10 cellular contexts compared by ENCODE assay signal in the genomic region with DNA sequence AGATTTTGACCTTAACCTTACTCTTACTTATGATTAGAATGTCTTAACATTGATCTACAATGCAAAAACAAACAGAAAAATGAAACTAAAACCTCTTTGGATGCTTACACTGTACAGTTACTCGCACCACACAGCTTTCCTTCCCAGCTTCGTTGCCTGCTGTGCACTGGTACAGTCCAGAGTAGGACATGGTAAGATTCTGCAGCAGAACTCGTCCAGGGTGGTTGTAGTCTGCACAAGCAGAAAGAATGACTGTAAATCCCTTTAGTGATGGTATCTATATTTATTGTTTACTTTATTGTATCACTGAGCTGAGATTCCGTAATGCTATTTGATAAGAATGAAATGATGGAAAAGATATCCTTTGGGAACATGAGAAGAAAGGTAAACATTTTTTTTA. TPM values are rescaled to one million over a fixed set of nuclear protein-coding genes. Genes with fewer than 3 reads are reported as not detected.
A peak's percentile ranks its signal among the peaks of the same experiment; 100 is the strongest.
DNase-seq lines count a peak whose midpoint lies in the region; ATAC-seq and TF ChIP-seq lines count a peak whose summit lies in the region.
"Had no signal": no experiment of that assay in that cellular context is flagged by ENCODE, and none has a peak within 500 bp of the region (broad histone marks: within the 10 kb centered on the region; RNA-seq: fewer than 3 reads in every experiment).

No MANE protein-coding gene starts in this region.

- H3K27ac Mint-ChIP-seq in activated CD8-positive, alpha-beta T cell treated with anti-CD3 and anti-CD28 coated beads, Interleukin-2, amount 10 ng/mL, durations not matched to agents 7 days and 5 days: peak overlapping the region; percentile 54
- H3K27ac Mint-ChIP-seq in activated CD8-positive, alpha-beta T cell treated with anti-CD3 and anti-CD28 coated beads for 36 hours: no peak overlapping the region
- H3K27ac Mint-ChIP-seq in T-helper 2 cell treated with Interferon-gamma antibody and Interleukin-4, amounts not matched to agents 5 μg/mL and 100 μg/mL, for 36 hours: peak overlapping the region; percentile 83

- no peak for TF ChIP-seq POLR2A in sigmoid colon (IDR thresholded peaks at IDR 0.05)

- peaks cover 46% of the 10 kb centered on the region for H3K4me1 Mint-ChIP-seq in activated CD8-positive, alpha-beta T cell treated with anti-CD3 and anti-CD28 coated beads, Interleukin-2, amount 10 ng/mL, durations not matched to agents 7 days and 5 days (ENCODE audit: low read depth)
- peaks cover 31% of the 10 kb centered on the region for H3K4me1 Mint-ChIP-seq in activated CD8-positive, alpha-beta T cell treated with anti-CD3 and anti-CD28 coated beads for 36 hours (ENCODE audit: low read depth)
- peaks cover 44% of the 10 kb centered on the region for H3K4me1 Mint-ChIP-seq in T-helper 2 cell treated with Interferon-gamma antibody and Interleukin-4, amounts not matched to agents 5 μg/mL and 100 μg/mL, for 36 hours (ENCODE audit: low read depth)

- POLR2A ChIA-PET in activated CD8-positive, alpha-beta T cell treated with anti-CD3 and anti-CD28 coated beads, Interleukin-2, amount 10 ng/mL, durations not matched to agents 7 days and 5 days (lab: Charles Lee): interaction anchor here (0.7 to 4.2 kb wide), 2 partner anchors 13 to 21 kb away, joined by 3 to 18 read pairs; partner anchors contain the start of gene HSPA8
- POLR2A ChIA-PET in activated CD8-positive, alpha-beta T cell treated with anti-CD3 and anti-CD28 coated beads for 36 hours (lab: Charles Lee): interaction anchor here (1.1 to 10.9 kb wide), 2 partner anchors 14 to 22 kb away, joined by 3 to 67 read pairs; partner anchors contain the start of gene HSPA8

- peaks cover 9% of the 10 kb centered on the region for H3K36me3 Mint-ChIP-seq in activated CD8-positive, alpha-beta T cell treated with anti-CD3 and anti-CD28 coated beads, Interleukin-2, amount 10 ng/mL, durations not matched to agents 7 days and 5 days (ENCODE audit: low read depth)
- H3K36me3 Mint-ChIP-seq in activated CD8-positive, alpha-beta T cell treated with anti-CD3 and anti-CD28 coated beads for 36 hours (ENCODE audit: low read depth): peaks cover 4% of the 10 kb centered on the region
- H3K36me3 Mint-ChIP-seq in T-helper 2 cell treated with Interferon-gamma antibody and Interleukin-4, amounts not matched to agents 5 μg/mL and 100 μg/mL, for 36 hours (ENCODE audit: low read depth): peaks cover 7% of the 10 kb centered on the region

- H3K9me3 ChIP-seq in right cardiac atrium (ENCODE audit: control insufficient read depth, low read length): no peaks in the 10 kb centered on the region
- H3K9me3 ChIP-seq in sigmoid colon: no peaks in the 10 kb centered on the region
- H3K9me3 ChIP-seq: suprapubic skin had no signal

- 56% methylated on average over 4 of the region's 4 CpGs for WGBS in right cardiac atrium
- 23 to 49% methylated on average over 4 of the region's 4 CpGs for WGBS in sigmoid colon, 2 donors

- no peak for DNase-seq in activated CD8-positive, alpha-beta T cell treated with anti-CD3 and anti-CD28 coated beads, Interleukin-2, amount 10 ng/mL, durations not matched to agents 7 days and 5 days
- no peak for DNase-seq in activated CD8-positive, alpha-beta T cell treated with anti-CD3 and anti-CD28 coated beads for 36 hours
- DNase-seq in T-helper 2 cell treated with Interferon-gamma antibody and Interleukin-4, amounts not matched to agents 5 μg/mL and 100 μg/mL, for 36 hours (ENCODE audit: low spot score): no peak
- DNase-seq in right cardiac atrium (no peak), sigmoid colon (no peak), kidney glomerular epithelial cell (lab: John Stamatoyannopoulos, UW) (no peak)
- DNase-seq in activated CD4-positive, CD25-positive, alpha-beta regulatory T cell treated with anti-CD3 and anti-CD28 coated beads, Interleukin-2, amount 50 U/mL, for 72 hours: no peak
- DNase-seq: Karpas-422 had no signal

- intact Hi-C loops in activated CD8-positive, alpha-beta T cell treated with anti-CD3 and anti-CD28 coated beads for 36 hours (cut with micrococcal nuclease): no loop called here
- intact Hi-C loops in right cardiac atrium (cut with DNase I): no loop called here
- intact Hi-C loops in sigmoid colon (cut with DNase I): no loop called here

- peaks cover 0 to 37% (median 7%) of the 10 kb centered on the region in 4 donors for H3K36me3 ChIP-seq in sigmoid colon
- H3K36me3 ChIP-seq: suprapubic skin had no signal

- peaks cover 4% of the 10 kb centered on the region for H3K4me1 ChIP-seq in right cardiac atrium (ENCODE audit: control insufficient read depth, insufficient read depth, low read length)
- peaks cover 0 to 26% (median 13%) of the 10 kb centered on the region in 4 donors for H3K4me1 ChIP-seq in sigmoid colon

- no peak for TF ChIP-seq EP300 in sigmoid colon (IDR thresholded peaks at IDR 0.05)

- H3K27me3 ChIP-seq in right cardiac atrium (ENCODE audit: control insufficient read depth, insufficient read depth) (no peaks in the 10 kb centered on the region), sigmoid colon (no peaks in the 10 kb centered on the region)
- H3K27me3 ChIP-seq: suprapubic skin had no signal

- H3K4me3 Mint-ChIP-seq in activated CD8-positive, alpha-beta T cell treated with anti-CD3 and anti-CD28 coated beads, Interleukin-2, amount 10 ng/mL, durations not matched to agents 7 days and 5 days: no peak overlapping the region
- H3K4me3 Mint-ChIP-seq in activated CD8-positive, alpha-beta T cell treated with anti-CD3 and anti-CD28 coated beads for 36 hours: no peak overlapping the region
- H3K4me3 Mint-ChIP-seq in T-helper 2 cell treated with Interferon-gamma antibody and Interleukin-4, amounts not matched to agents 5 μg/mL and 100 μg/mL, for 36 hours: peak overlapping the region; percentile 76

- no peaks in the 10 kb centered on the region for H3K27me3 Mint-ChIP-seq in activated CD8-positive, alpha-beta T cell treated with anti-CD3 and anti-CD28 coated beads, Interleukin-2, amount 10 ng/mL, durations not matched to agents 7 days and 5 days (ENCODE audit: low read depth)
- H3K27me3 Mint-ChIP-seq in activated CD8-positive, alpha-beta T cell treated with anti-CD3 and anti-CD28 coated beads for 36 hours: no peaks in the 10 kb centered on the region
- H3K27me3 Mint-ChIP-seq in T-helper 2 cell treated with Interferon-gamma antibody and Interleukin-4, amounts not matched to agents 5 μg/mL and 100 μg/mL, for 36 hours (ENCODE audit: low read depth): no peaks in the 10 kb centered on the region

- no peak for ATAC-seq in activated CD8-positive, alpha-beta T cell treated with anti-CD3 and anti-CD28 coated beads, Interleukin-2, amount 10 ng/mL, durations not matched to agents 7 days and 5 days
- ATAC-seq in activated CD8-positive, alpha-beta T cell treated with anti-CD3 and anti-CD28 coated beads for 36 hours: no peak
- ATAC-seq in right cardiac atrium: peak; percentile 35 to 76
- no peak for ATAC-seq in GM19395 (IDR thresholded peaks at IDR 0.05; ENCODE audit: unreplicated experiment)

- H3K4me3 ChIP-seq in right cardiac atrium (ENCODE audit: low read length): no peak overlapping the region
- no peak overlapping the region for H3K4me3 ChIP-seq in sigmoid colon
- H3K4me3 ChIP-seq: suprapubic skin had no signal

- H3K27ac ChIP-seq in right cardiac atrium (ENCODE audit: low read length): no peak overlapping the region
- H3K27ac ChIP-seq in sigmoid colon: peak overlapping the region; percentile 14 to 63 (median 57)
- H3K27ac ChIP-seq: suprapubic skin had no signal

- no peaks in the 10 kb centered on the region for H3K9me3 Mint-ChIP-seq in activated CD8-positive, alpha-beta T cell treated with anti-CD3 and anti-CD28 coated beads, Interleukin-2, amount 10 ng/mL, durations not matched to agents 7 days and 5 days (ENCODE audit: insufficient read depth)
- H3K9me3 Mint-ChIP-seq in activated CD8-positive, alpha-beta T cell treated with anti-CD3 and anti-CD28 coated beads for 36 hours: peaks cover 2% of the 10 kb centered on the region
- no peaks in the 10 kb centered on the region for H3K9me3 Mint-ChIP-seq in T-helper 2 cell treated with Interferon-gamma antibody and Interleukin-4, amounts not matched to agents 5 μg/mL and 100 μg/mL, for 36 hours

- no peak for TF ChIP-seq CTCF in activated CD8-positive, alpha-beta T cell treated with anti-CD3 and anti-CD28 coated beads for 36 hours (IDR thresholded peaks at IDR 0.05)
- TF ChIP-seq CTCF in sigmoid colon (IDR thresholded peaks at IDR 0.05): no peak

- CTCF ChIA-PET in activated CD8-positive, alpha-beta T cell treated with anti-CD3 and anti-CD28 coated beads, Interleukin-2, amount 10 ng/mL, durations not matched to agents 7 days and 5 days (lab: Charles Lee): interaction anchor here (0.7 to 2.0 kb wide), 7 partner anchors 9 to 179 kb away, joined by 3 to 7 read pairs (median 5); no protein-coding TSS in a partner anchor
- CTCF ChIA-PET in activated CD8-positive, alpha-beta T cell treated with anti-CD3 and anti-CD28 coated beads for 36 hours (lab: Charles Lee): interaction anchor here (0.8 to 1.6 kb wide), 2 partner anchors 20 to 179 kb away, joined by 3 to 9 read pairs; no protein-coding TSS in a partner anchor

RNA-seq across cellular contexts. Expression of gene HSPA8, which starts 21.0 kb away (rescaled TPM):
- total RNA-seq in activated CD8-positive, alpha-beta T cell treated with anti-CD3 and anti-CD28 coated beads, Interleukin-2, amount 10 ng/mL, durations not matched to agents 7 days and 5 days: 1,000 to 10,000 TPM; 2,408 to 2,413 TPM
- 1,000 to 10,000 TPM; 2,808 to 2,816 TPM for total RNA-seq in activated CD8-positive, alpha-beta T cell treated with anti-CD3 and anti-CD28 coated beads for 36 hours
- total RNA-seq in right cardiac atrium (1,000 to 10,000 TPM in 2 of 4 donors, 100 to 1,000 TPM in 2; 778 to 1,250 (median 962) TPM), sigmoid colon (100 to 1,000 TPM; 576 to 731 (median 702) TPM)
- polyA plus RNA-seq in right cardiac atrium (275 TPM), sigmoid colon (100 to 1,000 TPM; 300 to 563 (median 354) TPM)

Comparison
In these comparisons a context has a peak if more than half of its experiments do, and no peak if none do; other contexts are left out.
1. ATAC-seq: peak in right cardiac atrium (2 of 2); none in activated CD8-positive, alpha-beta T cell treated with anti-CD3 and anti-CD28 coated beads, Interleukin-2, amount 10 ng/mL, durations not matched to agents 7 days and 5 days (single experiment), activated CD8-positive, alpha-beta T cell treated with anti-CD3 and anti-CD28 coated beads for 36 hours (single experiment) and GM19395 (single experiment).